Comparison of ENCODE assay signal across 9 cellular contexts in the genomic region with DNA sequence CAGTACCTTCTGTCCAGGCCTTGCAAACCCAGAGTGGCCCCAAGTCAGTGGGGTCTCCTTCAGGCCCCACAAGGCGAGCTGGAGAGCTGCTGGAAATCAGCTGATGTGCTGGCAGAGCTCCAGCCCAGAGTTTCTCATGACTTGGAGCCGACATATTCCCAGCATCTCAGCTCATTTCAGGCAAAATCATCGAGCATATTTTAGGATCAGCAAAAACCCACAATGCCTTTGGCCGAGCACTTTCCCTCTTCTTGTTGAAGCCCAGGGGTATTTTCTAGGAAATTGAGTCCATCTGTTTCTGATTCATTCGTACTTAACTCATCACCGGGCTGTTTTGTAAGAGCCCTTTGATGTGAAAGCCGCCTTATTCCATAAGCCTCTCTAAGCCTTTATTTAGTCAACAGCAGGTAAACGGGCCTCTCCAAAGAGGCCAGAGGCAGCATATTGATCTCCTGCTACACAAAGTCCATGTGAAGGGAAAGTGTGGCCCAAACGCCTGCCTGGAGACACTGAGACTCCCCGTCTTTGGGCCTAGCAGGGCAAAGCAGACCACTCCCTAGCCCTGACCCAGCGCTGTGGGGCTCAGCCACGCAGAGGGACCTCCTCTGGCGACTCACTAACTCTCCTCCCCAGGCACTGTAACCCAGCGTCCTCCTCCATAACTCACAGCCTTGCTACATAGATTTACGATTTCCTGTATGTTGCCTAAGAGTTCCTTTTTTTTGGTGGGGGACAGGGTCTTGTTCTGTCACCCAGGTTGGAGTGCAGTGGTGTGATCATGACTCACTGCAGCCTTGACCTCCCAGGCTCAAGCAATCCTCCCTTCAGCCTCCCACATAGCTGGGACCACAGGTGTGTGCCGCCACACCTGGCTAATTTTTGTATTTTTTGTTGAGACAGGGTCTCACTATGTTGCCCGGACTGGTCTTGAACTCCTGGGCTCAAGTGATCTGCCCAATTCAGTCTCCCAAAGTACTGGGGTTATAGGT. TPM values are rescaled to one million over a fixed set of nuclear protein-coding genes. Genes with fewer than 3 reads are reported as not detected.
A peak's percentile ranks its signal among the peaks of the same experiment; 100 is the strongest.
DNase-seq lines count a peak whose midpoint lies in the region; ATAC-seq and TF ChIP-seq lines count a peak whose summit lies in the region.
"Had no signal": no experiment of that assay in that cellular context is flagged by ENCODE, and none has a peak within 500 bp of the region (broad histone marks: within the 10 kb centered on the region; RNA-seq: fewer than 3 reads in every experiment).

No MANE protein-coding gene starts in this region.

- H3K9ac ChIP-seq in endodermal cell (ENCODE audit: extremely low read depth, low read length, poor library complexity, severe bottlenecking) (no peak overlapping the region), parathyroid adenoma (no peak overlapping the region)

- no peaks in the 10 kb centered on the region for H3K36me3 Mint-ChIP-seq in endodermal cell (ENCODE audit: low read depth)
- H3K36me3 Mint-ChIP-seq in natural killer cell treated with Interleukin-12 subunit alpha and Interleukin-12 subunit beta and Interleukin-15 and Interleukin-18, amount 100 ng/mL, for 72 hours = no peaks in the 10 kb centered on the region

- peaks cover 7% of the 10 kb centered on the region for H3K4me1 ChIP-seq in endodermal cell (ENCODE audit: control insufficient read depth, insufficient read depth, low read length)
- H3K4me1 ChIP-seq in parathyroid adenoma = no peaks in the 10 kb centered on the region

- no peak overlapping the region for H2AFZ ChIP-seq in parathyroid adenoma

- WGBS in endodermal cell (ENCODE audit: insufficient coverage in 1 of 2, insufficient read length in 1 of 2), 2 experiments = 83 to 87% methylated on average over 13 to 17 of the region's 17 CpGs

- H3K27ac ChIP-seq in endodermal cell (ENCODE audit: low read depth, low read length) (peak overlapping the region; percentile 4), parathyroid adenoma (peak overlapping the region; percentile 49)

- H3K9me3 ChIP-seq in endodermal cell (ENCODE audit: control insufficient read depth, low read length) = no peaks in the 10 kb centered on the region
- no peaks in the 10 kb centered on the region for H3K9me3 ChIP-seq in parathyroid adenoma (ENCODE audit: control insufficient read depth, low read length)

- no peaks in the 10 kb centered on the region for H3K79me2 ChIP-seq in parathyroid adenoma

- no peak for ATAC-seq in natural killer cell treated with Interleukin-12 subunit alpha and Interleukin-12 subunit beta and Interleukin-15 and Interleukin-18, amount 100 ng/mL, for 72 hours
- no peak for ATAC-seq in HG03175 (IDR thresholded peaks at IDR 0.05; ENCODE audit: unreplicated experiment)
- ATAC-seq in activated CD4-positive, CD25-positive, alpha-beta regulatory T cell treated with anti-CD3 and anti-CD28 coated beads, Interleukin-2, amount 50 U/mL, for 24 hours = no peak

- no peak for TF ChIP-seq CTCF in endodermal cell (conservative IDR thresholded peaks at IDR 0.05)
- no peak for TF ChIP-seq CTCF in parathyroid adenoma (IDR thresholded peaks at IDR 0.05)

- H3K4me3 ChIP-seq in endodermal cell (ENCODE audit: low read length) = no peak overlapping the region
- no peak overlapping the region for H3K4me3 ChIP-seq in parathyroid adenoma (ENCODE audit: low read depth, low read length)

- H3K27me3 Mint-ChIP-seq in endodermal cell (ENCODE audit: insufficient read depth) = no peaks in the 10 kb centered on the region
- H3K27me3 Mint-ChIP-seq in natural killer cell treated with Interleukin-12 subunit alpha and Interleukin-12 subunit beta and Interleukin-15 and Interleukin-18, amount 100 ng/mL, for 72 hours = no peaks in the 10 kb centered on the region

- H3K4me3 Mint-ChIP-seq in endodermal cell = no peak overlapping the region
- no peak overlapping the region for H3K4me3 Mint-ChIP-seq in natural killer cell treated with Interleukin-12 subunit alpha and Interleukin-12 subunit beta and Interleukin-15 and Interleukin-18, amount 100 ng/mL, for 72 hours
- H3K4me3 Mint-ChIP-seq: dendritic cell treated with granulocyte-macrophage colony-stimulating factor and Interleukin-4, amounts not matched to agents 40 ng/mL and 50 ng/mL, for 4 days had no signal

- no peaks in the 10 kb centered on the region for H3K27me3 ChIP-seq in endodermal cell (ENCODE audit: control insufficient read depth, insufficient read depth, low read length, poor library complexity, severe bottlenecking)
- H3K27me3 ChIP-seq in parathyroid adenoma (ENCODE audit: control insufficient read depth, insufficient read depth, low read length) = no peaks in the 10 kb centered on the region

- H3K27ac Mint-ChIP-seq in endodermal cell = peak overlapping the region; percentile 82
- H3K27ac Mint-ChIP-seq in natural killer cell treated with Interleukin-12 subunit alpha and Interleukin-12 subunit beta and Interleukin-15 and Interleukin-18, amount 100 ng/mL, for 72 hours = no peak overlapping the region
- H3K27ac Mint-ChIP-seq: dendritic cell treated with granulocyte-macrophage colony-stimulating factor and Interleukin-4, amounts not matched to agents 40 ng/mL and 50 ng/mL, for 4 days had no signal

- peaks cover 20% of the 10 kb centered on the region for H3K4me1 Mint-ChIP-seq in endodermal cell
- peaks cover 11 to 20% of the 10 kb centered on the region in 2 donors for H3K4me1 Mint-ChIP-seq in natural killer cell treated with Interleukin-12 subunit alpha and Interleukin-12 subunit beta and Interleukin-15 and Interleukin-18, amount 100 ng/mL, for 72 hours (ENCODE audit: low read depth in 2 of 2)

- H3K36me3 ChIP-seq in endodermal cell (ENCODE audit: control insufficient read depth, insufficient read depth, low read length) (no peaks in the 10 kb centered on the region), parathyroid adenoma (ENCODE audit: control insufficient read depth, insufficient read depth, low read length) (no peaks in the 10 kb centered on the region)

- no peak overlapping the region for H3K4me2 ChIP-seq in parathyroid adenoma (ENCODE audit: low read length)

- DNase-seq in GDM1 (lab: John Stamatoyannopoulos, UW) (peak; percentile 77), NCI-H82 (lab: John Stamatoyannopoulos, UW) (peak; percentile 91), endodermal cell (no peak)
- no peak for DNase-seq in activated CD4-positive, alpha-beta T cell treated with anti-CD3 and anti-CD28 coated beads, Interleukin-2, amount 50 U/mL, for 1 hour
- no peak for DNase-seq in natural killer cell treated with Interleukin-12 subunit alpha and Interleukin-12 subunit beta and Interleukin-15 and Interleukin-18, amount 100 ng/mL, for 72 hours (ENCODE audit: low spot score)

- H3K9me3 Mint-ChIP-seq in endodermal cell = no peaks in the 10 kb centered on the region
- H3K9me3 Mint-ChIP-seq in natural killer cell treated with Interleukin-12 subunit alpha and Interleukin-12 subunit beta and Interleukin-15 and Interleukin-18, amount 100 ng/mL, for 72 hours = no peaks in the 10 kb centered on the region
- H3K9me3 Mint-ChIP-seq: dendritic cell treated with granulocyte-macrophage colony-stimulating factor and Interleukin-4, amounts not matched to agents 40 ng/mL and 50 ng/mL, for 4 days had no signal

RNA-seq across cellular contexts. Expression of gene C20orf203, which starts 12.1 kb away (rescaled TPM):
- under 1 TPM; 0.18 to 0.24 TPM for total RNA-seq in endodermal cell
- 0.28 TPM for polyA plus RNA-seq in endodermal cell (2013, experiment 1 of 2)
- 0.41 TPM for polyA plus RNA-seq in endodermal cell (2013, experiment 2 of 2)
- under 1 TPM; 0.07 to 0.17 TPM for total RNA-seq in natural killer cell treated with Interleukin-12 subunit alpha and Interleukin-12 subunit beta and Interleukin-15 and Interleukin-18, amount 100 ng/mL, for 72 hours

RNA-seq across cellular contexts. Expression of gene COMMD7, which starts 57.4 kb away (rescaled TPM):
- total RNA-seq in endodermal cell = 10 to 100 TPM; 21.2 to 49.2 TPM
- polyA plus RNA-seq in endodermal cell (2013, experiment 1 of 2) = 43.4 TPM
- polyA plus RNA-seq in endodermal cell (2013, experiment 2 of 2) = 41.9 TPM
- 10 to 100 TPM; 58.5 to 67.9 TPM for total RNA-seq in natural killer cell treated with Interleukin-12 subunit alpha and Interleukin-12 subunit beta and Interleukin-15 and Interleukin-18, amount 100 ng/mL, for 72 hours

Comparison
In these comparisons a context has a peak if more than half of its experiments do, and no peak if none do; other contexts are left out.
1. DNase-seq: peak in GDM1 (single experiment) and NCI-H82 (single experiment); none in endodermal cell (single experiment), activated CD4-positive, alpha-beta T cell treated with anti-CD3 and anti-CD28 coated beads, Interleukin-2, amount 50 U/mL, for 1 hour (single experiment) and natural killer cell treated with Interleukin-12 subunit alpha and Interleukin-12 subunit beta and Interleukin-15 and Interleukin-18, amount 100 ng/mL, for 72 hours (single experiment).